ENCODE assay signal across 13 cellular contexts in the genomic region with DNA sequence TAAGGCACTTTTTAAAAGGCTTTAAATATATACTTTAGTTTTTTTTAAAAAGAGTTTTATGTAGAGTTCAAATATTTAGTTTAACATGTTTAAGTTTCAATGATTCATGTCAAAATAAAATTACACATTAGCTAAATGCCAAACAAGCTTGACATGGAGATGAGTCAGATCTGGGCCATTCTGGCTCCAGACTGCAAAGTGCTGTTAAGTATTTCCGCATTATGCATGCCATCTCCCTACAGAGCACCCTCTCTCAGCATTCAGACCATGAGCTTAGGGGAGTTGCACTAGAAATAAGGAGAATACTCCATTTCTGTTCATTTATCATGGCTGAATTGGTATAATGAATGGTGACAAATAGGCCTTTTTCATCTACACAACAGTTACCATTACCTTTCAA. TPM values are rescaled to one million over a fixed set of nuclear protein-coding genes. Genes with fewer than 3 reads are reported as not detected.
DNase-seq lines count a peak whose midpoint lies in the region; TF ChIP-seq lines count a peak whose summit lies in the region.
"Had no signal": no experiment of that assay in that cellular context is flagged by ENCODE, and none has a peak within 500 bp of the region (broad histone marks: within the 10 kb centered on the region; RNA-seq: fewer than 3 reads in every experiment).

No MANE protein-coding gene starts in this region.

- DNase-seq in ELR (ENCODE audit: low read depth), result peak; percentile 19
- peak; percentile 2 for DNase-seq in RKO (ENCODE audit: low spot score)
- peak; percentile 18 for DNase-seq in fibroblast of mammary gland (ENCODE audit: low read depth)
- peak; percentile 6 for DNase-seq in non-pigmented ciliary epithelial cell (ENCODE audit: low read depth)
- no peak for DNase-seq in DMS153 treated with DMSO at 0.1 percent for 48 hours (lab: John Stamatoyannopoulos, UW; ENCODE audit: unreplicated experiment)
- no peak for DNase-seq in SW 1271 (lab: John Stamatoyannopoulos, UW)
- DNase-seq in NOMO-1 (lab: John Stamatoyannopoulos, UW; ENCODE audit: unreplicated experiment in 2 of 2), result no peak
- no peak for DNase-seq in cerebellum (ENCODE audit: low spot score)
- DNase-seq: effector memory CD8-positive, alpha-beta T cell; RPMI8226; stimulated activated naive CD8-positive, alpha-beta T cell treated with anti-CD3 and anti-CD28 coated beads, Interleukin-15, amount 100 ng/mL, for 72 hours had no signal

- H3K4me3 ChIP-seq in fibroblast of mammary gland (ENCODE audit: control insufficient read depth, low read depth, low read length), result no peak overlapping the region

- TF ChIP-seq CTCF in fibroblast of mammary gland (conservative IDR thresholded peaks at IDR 0.05; ENCODE audit: control insufficient read depth, insufficient read depth, low read depth, low read length), result no peak

RNA-seq across cellular contexts. Expression of a gene that starts 21.5 kb away (rescaled TPM):
- total RNA-seq in cerebellum, result 7.4 TPM
- total RNA-seq: mononuclear cell, NCI-H460 had no signal

Comparison
In these comparisons a context has a peak if more than half of its experiments do, and no peak if none do; other contexts are left out.
1. DNase-seq: peak in ELR (single experiment), RKO (single experiment), fibroblast of mammary gland (single experiment) and non-pigmented ciliary epithelial cell (single experiment); none in DMS153 treated with DMSO at 0.1 percent for 48 hours (single experiment), SW 1271 (0 of 2), NOMO-1 (0 of 2) and cerebellum (single experiment).